ENCODE assay signal across 1 cellular context in the genomic region with DNA sequence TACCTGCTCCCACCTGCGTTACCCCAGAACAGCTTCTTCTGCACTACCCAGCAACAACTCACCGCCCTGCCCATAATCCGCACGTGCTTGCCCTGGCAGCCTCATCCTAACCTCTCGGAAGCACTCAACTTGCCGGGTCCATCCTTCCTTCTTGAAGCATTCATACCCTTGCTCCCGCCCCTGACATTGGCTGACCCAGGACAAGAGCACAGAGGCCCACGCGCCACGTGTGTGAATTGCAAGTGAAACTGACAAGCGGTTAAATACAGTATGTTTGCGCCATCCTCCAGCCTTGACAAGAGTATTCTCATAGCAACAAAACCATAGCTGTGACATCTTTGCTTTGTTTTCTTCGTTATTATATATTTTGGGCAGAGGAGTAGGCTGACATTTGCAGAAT.
TF ChIP-seq lines count a peak whose summit lies in the region.

No MANE protein-coding gene starts in this region.

TF ChIP-seq in HepG2, 621 proteins besides CTCF, POLR2A, EP300 and RAD21:
- no peak for TF ChIP-seq FOSL1 (CRISPR knock-in tag; IDR thresholded peaks at IDR 0.05; ENCODE audit: borderline replicate concordance)
- TF ChIP-seq, protein P1, sequence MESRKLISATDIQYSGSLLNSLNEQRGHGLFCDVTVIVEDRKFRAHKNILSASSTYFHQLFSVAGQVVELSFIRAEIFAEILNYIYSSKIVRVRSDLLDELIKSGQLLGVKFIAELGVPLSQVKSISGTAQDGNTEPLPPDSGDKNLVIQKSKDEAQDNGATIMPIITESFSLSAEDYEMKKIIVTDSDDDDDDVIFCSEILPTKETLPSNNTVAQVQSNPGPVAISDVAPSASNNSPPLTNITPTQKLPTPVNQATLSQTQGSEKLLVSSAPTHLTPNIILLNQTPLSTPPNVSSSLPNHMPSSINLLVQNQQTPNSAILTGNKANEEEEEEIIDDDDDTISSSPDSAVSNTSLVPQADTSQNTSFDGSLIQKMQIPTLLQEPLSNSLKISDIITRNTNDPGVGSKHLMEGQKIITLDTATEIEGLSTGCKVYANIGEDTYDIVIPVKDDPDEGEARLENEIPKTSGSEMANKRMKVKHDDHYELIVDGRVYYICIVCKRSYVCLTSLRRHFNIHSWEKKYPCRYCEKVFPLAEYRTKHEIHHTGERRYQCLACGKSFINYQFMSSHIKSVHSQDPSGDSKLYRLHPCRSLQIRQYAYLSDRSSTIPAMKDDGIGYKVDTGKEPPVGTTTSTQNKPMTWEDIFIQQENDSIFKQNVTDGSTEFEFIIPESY (CRISPR knock-in tag; IDR thresholded peaks at IDR 0.05), result peak; percentile 18; the same call in 1 of the 2 replicates
- TF ChIP-seq, protein P2, sequence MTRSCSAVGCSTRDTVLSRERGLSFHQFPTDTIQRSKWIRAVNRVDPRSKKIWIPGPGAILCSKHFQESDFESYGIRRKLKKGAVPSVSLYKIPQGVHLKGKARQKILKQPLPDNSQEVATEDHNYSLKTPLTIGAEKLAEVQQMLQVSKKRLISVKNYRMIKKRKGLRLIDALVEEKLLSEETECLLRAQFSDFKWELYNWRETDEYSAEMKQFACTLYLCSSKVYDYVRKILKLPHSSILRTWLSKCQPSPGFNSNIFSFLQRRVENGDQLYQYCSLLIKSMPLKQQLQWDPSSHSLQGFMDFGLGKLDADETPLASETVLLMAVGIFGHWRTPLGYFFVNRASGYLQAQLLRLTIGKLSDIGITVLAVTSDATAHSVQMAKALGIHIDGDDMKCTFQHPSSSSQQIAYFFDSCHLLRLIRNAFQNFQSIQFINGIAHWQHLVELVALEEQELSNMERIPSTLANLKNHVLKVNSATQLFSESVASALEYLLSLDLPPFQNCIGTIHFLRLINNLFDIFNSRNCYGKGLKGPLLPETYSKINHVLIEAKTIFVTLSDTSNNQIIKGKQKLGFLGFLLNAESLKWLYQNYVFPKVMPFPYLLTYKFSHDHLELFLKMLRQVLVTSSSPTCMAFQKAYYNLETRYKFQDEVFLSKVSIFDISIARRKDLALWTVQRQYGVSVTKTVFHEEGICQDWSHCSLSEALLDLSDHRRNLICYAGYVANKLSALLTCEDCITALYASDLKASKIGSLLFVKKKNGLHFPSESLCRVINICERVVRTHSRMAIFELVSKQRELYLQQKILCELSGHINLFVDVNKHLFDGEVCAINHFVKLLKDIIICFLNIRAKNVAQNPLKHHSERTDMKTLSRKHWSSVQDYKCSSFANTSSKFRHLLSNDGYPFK (CRISPR knock-in tag; IDR thresholded peaks at IDR 0.05; ENCODE audit: borderline replicate concordance), result no peak
- TF ChIP-seq ZFY (CRISPR knock-in tag; IDR thresholded peaks at IDR 0.05), result no peak
- TF ChIP-seq ZNF101 (CRISPR knock-in tag; IDR thresholded peaks at IDR 0.05; ENCODE audit: borderline replicate concordance, low read depth), result no peak
- TF ChIP-seq, protein P3, sequence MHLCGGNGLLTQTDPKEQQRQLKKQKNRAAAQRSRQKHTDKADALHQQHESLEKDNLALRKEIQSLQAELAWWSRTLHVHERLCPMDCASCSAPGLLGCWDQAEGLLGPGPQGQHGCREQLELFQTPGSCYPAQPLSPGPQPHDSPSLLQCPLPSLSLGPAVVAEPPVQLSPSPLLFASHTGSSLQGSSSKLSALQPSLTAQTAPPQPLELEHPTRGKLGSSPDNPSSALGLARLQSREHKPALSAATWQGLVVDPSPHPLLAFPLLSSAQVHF (CRISPR knock-in tag; IDR thresholded peaks at IDR 0.05), result 0 out of 2 replicates have a peak, but pooled peaks have one; percentile 30
- TF ChIP-seq MED1 (CRISPR knock-in tag; IDR thresholded peaks at IDR 0.05), result no peak
- no peak for TF ChIP-seq ZNF713 (CRISPR knock-in tag; IDR thresholded peaks at IDR 0.05)
- TF ChIP-seq GATAD1 (CRISPR knock-in tag; IDR thresholded peaks at IDR 0.05), result no peak
- no peak for TF ChIP-seq KLF16 (CRISPR knock-in tag; IDR thresholded peaks at IDR 0.05)
- TF ChIP-seq KDM4B (CRISPR knock-in tag; IDR thresholded peaks at IDR 0.05), result no peak
- TF ChIP-seq ZNF17 (CRISPR knock-in tag; IDR thresholded peaks at IDR 0.05), result no peak
- TF ChIP-seq, protein P4, sequence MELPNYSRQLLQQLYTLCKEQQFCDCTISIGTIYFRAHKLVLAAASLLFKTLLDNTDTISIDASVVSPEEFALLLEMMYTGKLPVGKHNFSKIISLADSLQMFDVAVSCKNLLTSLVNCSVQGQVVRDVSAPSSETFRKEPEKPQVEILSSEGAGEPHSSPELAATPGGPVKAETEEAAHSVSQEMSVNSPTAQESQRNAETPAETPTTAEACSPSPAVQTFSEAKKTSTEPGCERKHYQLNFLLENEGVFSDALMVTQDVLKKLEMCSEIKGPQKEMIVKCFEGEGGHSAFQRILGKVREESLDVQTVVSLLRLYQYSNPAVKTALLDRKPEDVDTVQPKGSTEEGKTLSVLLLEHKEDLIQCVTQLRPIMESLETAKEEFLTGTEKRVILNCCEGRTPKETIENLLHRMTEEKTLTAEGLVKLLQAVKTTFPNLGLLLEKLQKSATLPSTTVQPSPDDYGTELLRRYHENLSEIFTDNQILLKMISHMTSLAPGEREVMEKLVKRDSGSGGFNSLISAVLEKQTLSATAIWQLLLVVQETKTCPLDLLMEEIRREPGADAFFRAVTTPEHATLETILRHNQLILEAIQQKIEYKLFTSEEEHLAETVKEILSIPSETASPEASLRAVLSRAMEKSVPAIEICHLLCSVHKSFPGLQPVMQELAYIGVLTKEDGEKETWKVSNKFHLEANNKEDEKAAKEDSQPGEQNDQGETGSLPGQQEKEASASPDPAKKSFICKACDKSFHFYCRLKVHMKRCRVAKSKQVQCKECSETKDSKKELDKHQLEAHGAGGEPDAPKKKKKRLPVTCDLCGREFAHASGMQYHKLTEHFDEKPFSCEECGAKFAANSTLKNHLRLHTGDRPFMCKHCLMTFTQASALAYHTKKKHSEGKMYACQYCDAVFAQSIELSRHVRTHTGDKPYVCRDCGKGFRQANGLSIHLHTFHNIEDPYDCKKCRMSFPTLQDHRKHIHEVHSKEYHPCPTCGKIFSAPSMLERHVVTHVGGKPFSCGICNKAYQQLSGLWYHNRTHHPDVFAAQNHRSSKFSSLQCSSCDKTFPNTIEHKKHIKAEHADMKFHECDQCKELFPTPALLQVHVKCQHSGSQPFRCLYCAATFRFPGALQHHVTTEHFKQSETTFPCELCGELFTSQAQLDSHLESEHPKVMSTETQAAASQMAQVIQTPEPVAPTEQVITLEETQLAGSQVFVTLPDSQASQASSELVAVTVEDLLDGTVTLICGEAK (IDR thresholded peaks at IDR 0.05), result no peak
- TF ChIP-seq, protein P4 (CRISPR knock-in tag; IDR thresholded peaks at IDR 0.05), result no peak
- TF ChIP-seq RELA (CRISPR knock-in tag; IDR thresholded peaks at IDR 0.05), result no peak
- TF ChIP-seq ZSCAN12 (CRISPR knock-in tag; IDR thresholded peaks at IDR 0.05), result no peak
